Comparison of ENCODE assay signal across 12 cellular contexts in the genomic region with DNA sequence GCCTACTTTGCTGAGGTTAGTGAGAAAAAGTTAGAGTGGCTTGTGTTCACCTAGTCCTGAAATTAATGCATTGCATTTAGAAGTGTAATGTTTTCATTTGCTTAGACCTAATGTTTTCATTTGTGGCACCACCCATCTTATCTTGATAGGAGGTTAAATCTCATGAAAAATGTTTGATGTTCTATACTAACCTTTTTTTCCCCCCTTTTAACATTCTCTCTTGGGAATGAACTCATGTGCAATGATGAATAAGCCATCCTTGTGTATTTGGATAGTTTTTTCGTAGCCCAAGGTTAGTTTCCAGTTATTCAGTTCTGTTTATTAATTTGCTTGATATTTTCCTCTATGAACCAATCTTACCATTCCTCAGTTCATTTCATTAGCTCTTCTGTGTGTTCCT. TPM values are rescaled to one million over a fixed set of nuclear protein-coding genes. Genes with fewer than 3 reads are reported as not detected.
A peak's percentile ranks its signal among the peaks of the same experiment; 100 is the strongest.
DNase-seq lines count a peak whose midpoint lies in the region; ATAC-seq and TF ChIP-seq lines count a peak whose summit lies in the region.
"Had no signal": no experiment of that assay in that cellular context is flagged by ENCODE, and none has a peak within 500 bp of the region (broad histone marks: within the 10 kb centered on the region; RNA-seq: fewer than 3 reads in every experiment).

No MANE protein-coding gene starts in this region.

- no peaks in the 10 kb centered on the region for H3K9me3 Mint-ChIP-seq in activated CD8-positive, alpha-beta memory T cell treated with anti-CD3 and anti-CD28 coated beads, Interleukin-2, amount 10 ng/mL, durations not matched to agents 7 days and 5 days (ENCODE audit: low read depth)
- no peaks in the 10 kb centered on the region for H3K9me3 Mint-ChIP-seq in stimulated activated naive CD8-positive, alpha-beta T cell treated with anti-CD3 and anti-CD28 coated beads, Interleukin-15, amount 100 ng/mL, for 72 hours

- no peaks in the 10 kb centered on the region for H3K36me3 ChIP-seq in gastroesophageal sphincter
- H3K36me3 ChIP-seq: left lung had no signal

- H3K27ac Mint-ChIP-seq in activated CD8-positive, alpha-beta memory T cell treated with anti-CD3 and anti-CD28 coated beads, Interleukin-2, amount 10 ng/mL, durations not matched to agents 7 days and 5 days, result peak overlapping the region; percentile 61
- H3K27ac Mint-ChIP-seq in stimulated activated naive CD8-positive, alpha-beta T cell treated with anti-CD3 and anti-CD28 coated beads, Interleukin-15, amount 100 ng/mL, for 72 hours, result no peak overlapping the region

- peaks cover 24% of the 10 kb centered on the region for H3K36me3 Mint-ChIP-seq in activated CD8-positive, alpha-beta memory T cell treated with anti-CD3 and anti-CD28 coated beads, Interleukin-2, amount 10 ng/mL, durations not matched to agents 7 days and 5 days

- no peak for DNase-seq in activated CD8-positive, alpha-beta memory T cell treated with anti-CD3 and anti-CD28 coated beads, Interleukin-2, amount 10 ng/mL, durations not matched to agents 7 days and 5 days
- no peak for DNase-seq in activated CD8-positive, alpha-beta memory T cell treated with anti-CD3 and anti-CD28 coated beads, Interleukin-2, amount 50 U/mL, for 48 hours
- no peak for DNase-seq in stimulated activated naive CD8-positive, alpha-beta T cell treated with anti-CD3 and anti-CD28 coated beads, Interleukin-15, amount 100 ng/mL, for 72 hours
- DNase-seq in NCI-H774 (lab: John Stamatoyannopoulos, UW), result no peak
- DNase-seq: left lung, NCI-H187 treated with DMSO at 0.1 percent for 48 hours, SHP77 treated with DMSO at 0.1 percent for 48 hours, testis had no signal

- peaks cover 55% of the 10 kb centered on the region for H3K4me1 Mint-ChIP-seq in activated CD8-positive, alpha-beta memory T cell treated with anti-CD3 and anti-CD28 coated beads, Interleukin-2, amount 10 ng/mL, durations not matched to agents 7 days and 5 days
- H3K4me1 Mint-ChIP-seq in stimulated activated naive CD8-positive, alpha-beta T cell treated with anti-CD3 and anti-CD28 coated beads, Interleukin-15, amount 100 ng/mL, for 72 hours, result peaks cover 55% of the 10 kb centered on the region

- H3K27ac ChIP-seq in VCaP (peak overlapping the region; percentile 90), gastroesophageal sphincter (peak overlapping the region in 3 of 4 donors; percentile 40 to 98 (median 98))

- WGBS in gastroesophageal sphincter (ENCODE audit: low coverage in 1 of 2), 2 donors, result 28 to 43% methylated on average over 1 of the region's 1 CpG

- TF ChIP-seq POLR2A in gastroesophageal sphincter (IDR thresholded peaks at IDR 0.05), result no peak

- H3K4me1 ChIP-seq in gastroesophageal sphincter, result peaks cover 10 to 58% (median 17%) of the 10 kb centered on the region in 3 donors

- peak overlapping the region; percentile 91 for H3K4me3 Mint-ChIP-seq in activated CD8-positive, alpha-beta memory T cell treated with anti-CD3 and anti-CD28 coated beads, Interleukin-2, amount 10 ng/mL, durations not matched to agents 7 days and 5 days
- peak overlapping the region; percentile 14 to 53 for H3K4me3 Mint-ChIP-seq in stimulated activated naive CD8-positive, alpha-beta T cell treated with anti-CD3 and anti-CD28 coated beads, Interleukin-15, amount 100 ng/mL, for 72 hours

- TF ChIP-seq CTCF in VCaP (conservative IDR thresholded peaks at IDR 0.05), result no peak
- TF ChIP-seq CTCF in gastroesophageal sphincter (IDR thresholded peaks at IDR 0.05), result no peak

- CTCF ChIA-PET in activated CD8-positive, alpha-beta memory T cell treated with anti-CD3 and anti-CD28 coated beads, Interleukin-2, amount 10 ng/mL, durations not matched to agents 7 days and 5 days (lab: Charles Lee), result interaction anchor here (0.9 to 1.3 kb wide), 2 partner anchors 31 to 52 kb away, joined by 3 to 4 read pairs; no protein-coding TSS in a partner anchor

- no peak for ATAC-seq in activated CD8-positive, alpha-beta memory T cell treated with anti-CD3 and anti-CD28 coated beads, Interleukin-2, amount 10 ng/mL, durations not matched to agents 7 days and 5 days
- no peak for ATAC-seq in gastroesophageal sphincter
- ATAC-seq in stimulated activated naive CD8-positive, alpha-beta T cell treated with anti-CD3 and anti-CD28 coated beads, Interleukin-15, amount 100 ng/mL, for 72 hours, result no peak
- no peak for ATAC-seq in HG03280 (IDR thresholded peaks at IDR 0.05; ENCODE audit: unreplicated experiment)
- no peak for ATAC-seq in HG02763 (IDR thresholded peaks at IDR 0.05; ENCODE audit: unreplicated experiment)
- ATAC-seq: left lung had no signal

- no peak for TF ChIP-seq EP300 in gastroesophageal sphincter (IDR thresholded peaks at IDR 0.05)

- H3K27me3 ChIP-seq in gastroesophageal sphincter, result no peaks in the 10 kb centered on the region
- H3K27me3 ChIP-seq: left lung, testis had no signal

- no peaks in the 10 kb centered on the region for H3K9me3 ChIP-seq in gastroesophageal sphincter
- H3K9me3 ChIP-seq: left lung, testis had no signal

- no peaks in the 10 kb centered on the region for H3K27me3 Mint-ChIP-seq in activated CD8-positive, alpha-beta memory T cell treated with anti-CD3 and anti-CD28 coated beads, Interleukin-2, amount 10 ng/mL, durations not matched to agents 7 days and 5 days
- H3K27me3 Mint-ChIP-seq in stimulated activated naive CD8-positive, alpha-beta T cell treated with anti-CD3 and anti-CD28 coated beads, Interleukin-15, amount 100 ng/mL, for 72 hours, result no peaks in the 10 kb centered on the region

- peak overlapping the region in 1 of 2 donors; percentile 96 for H3K4me3 ChIP-seq in gastroesophageal sphincter
- H3K4me3 ChIP-seq: testis had no signal

RNA-seq across cellular contexts. Expression of a gene that starts 2.8 kb away (rescaled TPM):
- 10 to 100 TPM; 33.5 to 35.7 TPM for total RNA-seq in activated CD8-positive, alpha-beta memory T cell treated with anti-CD3 and anti-CD28 coated beads, Interleukin-2, amount 10 ng/mL, durations not matched to agents 7 days and 5 days
- total RNA-seq in gastroesophageal sphincter, result 10 to 100 TPM; 33.4 to 51.5 (median 35.9) TPM
